ENCODE assay signal across 12 cellular contexts in genomic region chr1:91725961-91726704, GRCh38.
DNase-seq lines count a peak whose midpoint lies in the region; ATAC-seq, FAIRE-seq and TF ChIP-seq lines count a peak whose summit lies in the region.
"Had no signal": no experiment of that assay in that cellular context is flagged by ENCODE, and none has a peak within 500 bp of the region (broad histone marks: within the 10 kb centered on the region; RNA-seq: fewer than 3 reads in every experiment).

No MANE protein-coding gene starts in this region.

- H3K27ac ChIP-seq in RWPE2 (ENCODE audit: poor library complexity, severe bottlenecking): no peak overlapping the region
- H3K27ac ChIP-seq in endothelial cell of umbilical vein (ENCODE audit: insufficient read depth, low read depth, low read length): peak overlapping the region; percentile 55
- H3K27ac ChIP-seq in thyroid gland: peak overlapping the region; percentile 48 to 82 (median 79)

- BruUV-seq in endothelial cell of umbilical vein (replicated peaks; lab: Mats Ljungman, UMichigan): no TSS peak

- peak overlapping the region; percentile 65 for H2AFZ ChIP-seq in endothelial cell of umbilical vein (ENCODE audit: low read depth, low read length)

- H4K20me1 ChIP-seq in endothelial cell of umbilical vein (replicated peaks; ENCODE audit: control insufficient read depth, extremely low read depth, insufficient read depth, low read length): no peaks in the 10 kb centered on the region

- H3K27me3 ChIP-seq in RWPE2 (ENCODE audit: insufficient read depth, poor library complexity, severe bottlenecking) (no peaks in the 10 kb centered on the region), endothelial cell of umbilical vein (ENCODE audit: control insufficient read depth in 2 of 2, insufficient read depth in 2 of 2, low read length in 2 of 2) (no peaks in the 10 kb centered on the region), thyroid gland (no peaks in the 10 kb centered on the region)

- H3K4me1 ChIP-seq in RWPE2 (ENCODE audit: insufficient read depth, poor library complexity, severe bottlenecking) (peaks cover 7% of the 10 kb centered on the region), endothelial cell of umbilical vein (ENCODE audit: control insufficient read depth, extremely low read depth, insufficient read depth, low read length) (peaks cover 13% of the 10 kb centered on the region), thyroid gland (peaks cover 31 to 49% of the 10 kb centered on the region in 2 donors)

- peak overlapping the region; percentile 8 for H3K9ac ChIP-seq in endothelial cell of umbilical vein (replicated peaks; ENCODE audit: extremely low read depth, insufficient read depth, low read length)

- CTCF ChIA-PET in endothelial cell of umbilical vein (lab: Charles Lee): interaction anchor here (0.7 kb wide), 1 partner anchor 412 kb away, joined by 5 read pairs; no protein-coding TSS in a partner anchor

- H3K4me3 ChIP-seq in RWPE2 (ENCODE audit: severe bottlenecking) (no peak overlapping the region), endothelial cell of umbilical vein (replicated peaks in 1 of 3; ENCODE audit: insufficient read depth in 1 of 3, low read depth in 1 of 3, low read length in 3 of 3) (no peak overlapping the region), thyroid gland (replicated peaks in 1 of 3) (no peak overlapping the region)

- dilution Hi-C loops in endothelial cell of umbilical vein (cut with MboI; ENCODE audit: extremely low pct_ligation_motif_present, low sequenced_read_pairs): no loop called here

- TF ChIP-seq POLR2A in endothelial cell of umbilical vein (IDR thresholded peaks at IDR 0.05; ENCODE audit: low read depth, low read length) (no peak), thyroid gland (IDR thresholded peaks at IDR 0.05) (no peak)

- WGBS in thyroid gland, 2 donors: 21 to 22% methylated on average over 7 of the region's 7 CpGs

- H3K79me2 ChIP-seq in endothelial cell of umbilical vein (ENCODE audit: control insufficient read depth, insufficient read depth, low read length): no peaks in the 10 kb centered on the region

- no peak for FAIRE-seq in endothelial cell of umbilical vein (lab: Jason Lieb, UNC)
- FAIRE-seq: GM12892 had no signal

- TF ChIP-seq CTCF in RWPE2 (IDR thresholded peaks at IDR 0.05; ENCODE audit: poor library complexity, severe bottlenecking): no peak
- TF ChIP-seq CTCF in endothelial cell of umbilical vein (IDR thresholded peaks at IDR 0.05; ENCODE audit: extremely low read depth in 1 of 2, insufficient read depth in 1 of 2, low read depth in 1 of 2, low read length in 2 of 2): no peak
- TF ChIP-seq CTCF in thyroid gland (IDR thresholded peaks at IDR 0.05): no peak
- TF ChIP-seq CTCF in progenitor cell of endocrine pancreas (IDR thresholded peaks at IDR 0.05; ENCODE audit: unreplicated experiment): no peak

- H3K4me1 Mint-ChIP-seq in progenitor cell of endocrine pancreas (ENCODE audit: low read depth): no peaks in the 10 kb centered on the region

- POLR2A ChIA-PET in endothelial cell of umbilical vein (lab: Charles Lee): no interaction called here

- no peaks in the 10 kb centered on the region for H3K9me3 Mint-ChIP-seq in progenitor cell of endocrine pancreas (ENCODE audit: low read depth)
- H3K9me3 Mint-ChIP-seq: H9 had no signal

- H3K9me3 ChIP-seq in RWPE2 (ENCODE audit: severe bottlenecking) (no peaks in the 10 kb centered on the region), endothelial cell of umbilical vein (replicated peaks; ENCODE audit: control insufficient read depth, insufficient read depth, low read length) (no peaks in the 10 kb centered on the region), thyroid gland (no peaks in the 10 kb centered on the region)

- intact Hi-C loops in endothelial cell of umbilical vein (cut with micrococcal nuclease) (no loop called here), thyroid gland (cut with DNase I) (no loop called here)

- no peaks in the 10 kb centered on the region for H3K9me1 ChIP-seq in endothelial cell of umbilical vein (replicated peaks; ENCODE audit: control insufficient read depth, extremely low read depth, insufficient read depth, low read length)

- DNase-seq in RWPE2 (ENCODE audit: low spot score) (no peak), endothelial cell of umbilical vein (ENCODE audit: low read depth, low spot score) (peak; percentile 88), lung microvascular endothelial cell (ENCODE audit: low read depth in 2 of 2) (peak; percentile 84 to 87), thyroid gland (peak; percentile 40 to 52), GDM1 (lab: John Stamatoyannopoulos, UW) (no peak), progenitor cell of endocrine pancreas (ENCODE audit: low spot score, unreplicated experiment) (no peak)
- DNase-seq: activated T-cell treated with anti-CD3 and anti-CD28 coated beads for 4 hours, H9, hippocampal formation had no signal

- H3K36me3 ChIP-seq in RWPE2 (ENCODE audit: low read depth) (no peaks in the 10 kb centered on the region), endothelial cell of umbilical vein (ENCODE audit: control insufficient read depth in 2 of 2, extremely low read depth in 1 of 2, insufficient read depth in 2 of 2, low read length in 2 of 2) (peaks cover 0 to 2% of the 10 kb centered on the region in 2 experiments), thyroid gland (no peaks in the 10 kb centered on the region)

- ATAC-seq in RWPE2 (ENCODE audit: low read depth) (peak; percentile 44; the same call in 2 of the 3 replicates), GM19328 (IDR thresholded peaks at IDR 0.05; ENCODE audit: unreplicated experiment) (no peak), GM19455 (IDR thresholded peaks at IDR 0.05; ENCODE audit: unreplicated experiment) (no peak)

- no peak overlapping the region for H3K4me3 Mint-ChIP-seq in progenitor cell of endocrine pancreas (ENCODE audit: low read depth)
- H3K4me3 Mint-ChIP-seq: H9 had no signal

- no peak overlapping the region for H3K27ac Mint-ChIP-seq in progenitor cell of endocrine pancreas

- H3K4me2 ChIP-seq in endothelial cell of umbilical vein (ENCODE audit: insufficient read depth, low read length): peak overlapping the region; percentile 21

- H3K36me3 Mint-ChIP-seq in progenitor cell of endocrine pancreas (ENCODE audit: insufficient read depth): peaks cover 4% of the 10 kb centered on the region

- H3K27me3 Mint-ChIP-seq in progenitor cell of endocrine pancreas: no peaks in the 10 kb centered on the region

TF ChIP-seq in endothelial cell of umbilical vein, 7 proteins besides CTCF, POLR2A, EP300 and RAD21:
- TF ChIP-seq MAX (IDR thresholded peaks at IDR 0.05; ENCODE audit: insufficient read depth, insufficient read length): no peak
- TF ChIP-seq POLR2AphosphoS5 (IDR thresholded peaks at IDR 0.05; ENCODE audit: insufficient read depth, low read depth, low read length): no peak
- TF ChIP-seq EZH2 (IDR thresholded peaks at IDR 0.05; ENCODE audit: borderline replicate concordance, low read depth, low read length, severe bottlenecking): no peak
- no peak for TF ChIP-seq FOS (IDR thresholded peaks at IDR 0.05; ENCODE audit: borderline replicate concordance, insufficient read depth, low read length)
- TF ChIP-seq JUN (IDR thresholded peaks at IDR 0.05; ENCODE audit: borderline replicate concordance, insufficient read depth, insufficient read length, low read depth): peak; percentile 58

Comparison
In these comparisons a context has a peak if more than half of its experiments do, and no peak if none do; other contexts are left out.
1. DNase-seq: peak in endothelial cell of umbilical vein (single experiment), lung microvascular endothelial cell (2 of 2) and thyroid gland (2 of 2); none in RWPE2 (single experiment), GDM1 (single experiment) and progenitor cell of endocrine pancreas (single experiment).